In genomic region chr20:25571240-25571639, GRCh38 we compare ENCODE assay signal across 19 cellular contexts. TPM values are rescaled to one million over a fixed set of nuclear protein-coding genes. Genes with fewer than 3 reads are reported as not detected.
A peak's percentile ranks its signal among the peaks of the same experiment; 100 is the strongest.
DNase-seq lines count a peak whose midpoint lies in the region; ATAC-seq, FAIRE-seq and TF ChIP-seq lines count a peak whose summit lies in the region.
"Had no signal": no experiment of that assay in that cellular context is flagged by ENCODE, and none has a peak within 500 bp of the region (broad histone marks: within the 10 kb centered on the region; RNA-seq: fewer than 3 reads in every experiment).

No MANE protein-coding gene starts in this region.

- H3K27ac Mint-ChIP-seq in progenitor cell of endocrine pancreas (peak overlapping the region; percentile 90), HFFc6 (no peak overlapping the region)

- no peak overlapping the region for H2AK9ac ChIP-seq in IMR-90 (replicated peaks; ENCODE audit: low read depth, low read length, poor library complexity)

- no peak for TF ChIP-seq CTCF in IMR-90 (conservative IDR thresholded peaks at IDR 0.05; ENCODE audit: low read depth, low read length)
- TF ChIP-seq CTCF in endothelial cell of umbilical vein (IDR thresholded peaks at IDR 0.05; ENCODE audit: extremely low read depth in 1 of 2, insufficient read depth in 1 of 2, low read depth in 1 of 2, low read length in 2 of 2), result no peak
- no peak for TF ChIP-seq CTCF in progenitor cell of endocrine pancreas (IDR thresholded peaks at IDR 0.05; ENCODE audit: unreplicated experiment)
- TF ChIP-seq CTCF in HFFc6 (IDR thresholded peaks at IDR 0.05), result no peak

- ATAC-seq in IMR-90 (ENCODE audit: low read depth), result no peak
- ATAC-seq: GM12878 had no signal

- H3K36me3 Mint-ChIP-seq in progenitor cell of endocrine pancreas (ENCODE audit: insufficient read depth) (peaks cover 35% of the 10 kb centered on the region), HFFc6 (ENCODE audit: low read depth) (no peaks in the 10 kb centered on the region)

- no peak overlapping the region for H2BK5ac ChIP-seq in IMR-90 (ENCODE audit: low read depth, low read length, poor library complexity, severe bottlenecking)

- H3K9me3 Mint-ChIP-seq in progenitor cell of endocrine pancreas (ENCODE audit: low read depth) (no peaks in the 10 kb centered on the region), HFFc6 (no peaks in the 10 kb centered on the region)

- H3K9ac ChIP-seq in IMR-90 (ENCODE audit: low read depth, low read length) (no peak overlapping the region), endothelial cell of umbilical vein (replicated peaks; ENCODE audit: extremely low read depth, insufficient read depth, low read length) (no peak overlapping the region), Karpas-422 (ENCODE audit: low read length) (no peak overlapping the region)

- no peak overlapping the region for H3K27ac ChIP-seq in IMR-90 (ENCODE audit: insufficient read depth, low read length)
- no peak overlapping the region for H3K27ac ChIP-seq in endothelial cell of umbilical vein (ENCODE audit: insufficient read depth, low read depth, low read length)
- H3K27ac ChIP-seq in Karpas-422 (ENCODE audit: low read length), result no peak overlapping the region
- H3K27ac ChIP-seq: C4-2B, SK-N-MC had no signal

- peaks cover 10% of the 10 kb centered on the region for H3K4me1 ChIP-seq in IMR-90 (ENCODE audit: control insufficient read depth, insufficient read depth, low read length)
- peaks cover 11% of the 10 kb centered on the region for H3K4me1 ChIP-seq in endothelial cell of umbilical vein (ENCODE audit: control insufficient read depth, extremely low read depth, insufficient read depth, low read length)
- H3K4me1 ChIP-seq in Karpas-422 (ENCODE audit: low read length), result no peaks in the 10 kb centered on the region

- POLR2A ChIA-PET in IMR-90 (lab: Charles Lee; ENCODE audit: unreplicated experiment), result no interaction called here
- POLR2A ChIA-PET in endothelial cell of umbilical vein (lab: Charles Lee), result no interaction called here

- H3K27me3 ChIP-seq in H7 (ENCODE audit: control insufficient read depth, insufficient read depth, low read length), result no peaks in the 10 kb centered on the region
- H3K27me3 ChIP-seq in IMR-90 (ENCODE audit: control insufficient read depth, insufficient read depth, low read length), result no peaks in the 10 kb centered on the region
- H3K27me3 ChIP-seq in endothelial cell of umbilical vein (ENCODE audit: control insufficient read depth in 2 of 2, insufficient read depth in 2 of 2, low read length in 2 of 2), result no peaks in the 10 kb centered on the region
- no peaks in the 10 kb centered on the region for H3K27me3 ChIP-seq in Karpas-422 (ENCODE audit: low read length)

- H3K14ac ChIP-seq in IMR-90 (replicated peaks; ENCODE audit: low read depth, low read length), result no peak overlapping the region

- H3K79me2 ChIP-seq in endothelial cell of umbilical vein (ENCODE audit: control insufficient read depth, insufficient read depth, low read length) (peaks cover 7% of the 10 kb centered on the region), Karpas-422 (ENCODE audit: low read length) (no peaks in the 10 kb centered on the region)

- H3K4me2 ChIP-seq in IMR-90 (ENCODE audit: low read depth, low read length), result no peak overlapping the region
- H3K4me2 ChIP-seq in endothelial cell of umbilical vein (ENCODE audit: insufficient read depth, low read length), result no peak overlapping the region
- H3K4me2 ChIP-seq in Karpas-422 (ENCODE audit: low read depth, low read length, poor library complexity, severe bottlenecking), result no peak overlapping the region

- no peak overlapping the region for H2BK15ac ChIP-seq in IMR-90 (ENCODE audit: low read depth, low read length)

- no CpG with 5 or more reads among the region's 2 CpGs for WGBS in IMR-90 (ENCODE audit: extremely low coverage in 2 of 2, insufficient read length in 1 of 2), 2 experiments

- H3K27me3 Mint-ChIP-seq in progenitor cell of endocrine pancreas, result no peaks in the 10 kb centered on the region
- no peaks in the 10 kb centered on the region for H3K27me3 Mint-ChIP-seq in HFFc6 (ENCODE audit: insufficient read depth)

- H3K4me3 Mint-ChIP-seq in progenitor cell of endocrine pancreas (ENCODE audit: low read depth) (no peak overlapping the region), HFFc6 (no peak overlapping the region)

- no peaks in the 10 kb centered on the region for H3K9me3 ChIP-seq in IMR-90 (ENCODE audit: control insufficient read depth, insufficient read depth, low read length)
- no peaks in the 10 kb centered on the region for H3K9me3 ChIP-seq in endothelial cell of umbilical vein (replicated peaks; ENCODE audit: control insufficient read depth, insufficient read depth, low read length)
- no peaks in the 10 kb centered on the region for H3K9me3 ChIP-seq in Karpas-422 (ENCODE audit: low read length)

- intact Hi-C loops in IMR-90 (cut with micrococcal nuclease) (no loop called here), endothelial cell of umbilical vein (cut with micrococcal nuclease) (loop anchor here (5.0 kb wide), 1 partner anchor 84 kb away; no protein-coding TSS in a partner anchor)

- no peak overlapping the region for H4K5ac ChIP-seq in IMR-90 (ENCODE audit: low read depth, low read length)

- H4K8ac ChIP-seq in IMR-90 (ENCODE audit: low read depth in 2 of 2, low read length in 2 of 2), result no peak overlapping the region

- H2AK5ac ChIP-seq in IMR-90 (ENCODE audit: low read depth, low read length), result peak overlapping the region; percentile 39; the same call in 1 of the 2 replicates

- no peak overlapping the region for H3K4me3 ChIP-seq in H7 (ENCODE audit: insufficient read depth, low read depth, low read length)
- H3K4me3 ChIP-seq in IMR-90 (ENCODE audit: insufficient read depth, low read depth, low read length), result no peak overlapping the region
- H3K4me3 ChIP-seq in endothelial cell of umbilical vein (replicated peaks in 1 of 3; ENCODE audit: insufficient read depth in 1 of 3, low read depth in 1 of 3, low read length in 3 of 3), result no peak overlapping the region
- H3K4me3 ChIP-seq in Karpas-422 (ENCODE audit: low read length), result no peak overlapping the region
- H3K4me3 ChIP-seq: GM12878, SK-N-MC had no signal

- no peaks in the 10 kb centered on the region for H3K9me2 ChIP-seq in Karpas-422 (replicated peaks; ENCODE audit: insufficient read depth, low read length)

- H3K23ac ChIP-seq in IMR-90 (ENCODE audit: low read depth, low read length), result no peak overlapping the region

- no peak overlapping the region for H3K4ac ChIP-seq in IMR-90 (ENCODE audit: low read depth, low read length)

- no peak overlapping the region for H3K18ac ChIP-seq in IMR-90 (ENCODE audit: low read depth, low read length)

- H3K79me1 ChIP-seq in IMR-90 (ENCODE audit: low read depth in 1 of 2, low read length in 2 of 2), result peaks cover 20 to 54% of the 10 kb centered on the region in 2 experiments

- no peaks in the 10 kb centered on the region for H3K36me3 ChIP-seq in H7 (replicated peaks; ENCODE audit: control insufficient read depth, insufficient read depth, low read length)
- peaks cover 4% of the 10 kb centered on the region; the same call in 1 of the 2 replicates for H3K36me3 ChIP-seq in IMR-90 (ENCODE audit: control insufficient read depth, insufficient read depth, low read length)
- peaks cover 0 to 5% of the 10 kb centered on the region in 2 experiments for H3K36me3 ChIP-seq in endothelial cell of umbilical vein (ENCODE audit: control insufficient read depth in 2 of 2, extremely low read depth in 1 of 2, insufficient read depth in 2 of 2, low read length in 2 of 2)
- no peaks in the 10 kb centered on the region for H3K36me3 ChIP-seq in Karpas-422 (ENCODE audit: insufficient read depth, low read length)

- no peak for FAIRE-seq in endothelial cell of umbilical vein (lab: Jason Lieb, UNC)
- FAIRE-seq: astrocyte, frontal cortex, GM12878 had no signal

- no peak overlapping the region for H4K91ac ChIP-seq in IMR-90 (ENCODE audit: insufficient read depth, low read depth, low read length)

- CTCF ChIA-PET in IMR-90 (lab: Yijun Ruan, JAX) (no interaction called here), endothelial cell of umbilical vein (lab: Charles Lee) (no interaction called here)

- H3K9me1 ChIP-seq in IMR-90 (ENCODE audit: insufficient read depth, low read length) (peaks cover 5% of the 10 kb centered on the region; the same call in 1 of the 2 replicates), endothelial cell of umbilical vein (replicated peaks; ENCODE audit: control insufficient read depth, extremely low read depth, insufficient read depth, low read length) (no peaks in the 10 kb centered on the region)

- BruUV-seq in IMR-90 (replicated peaks; lab: Mats Ljungman, UMichigan) (no TSS peak), endothelial cell of umbilical vein (replicated peaks; lab: Mats Ljungman, UMichigan) (no TSS peak)

- no peak overlapping the region for H2BK120ac ChIP-seq in IMR-90 (ENCODE audit: low read depth, low read length)

- H2BK20ac ChIP-seq in IMR-90 (ENCODE audit: low read depth, low read length), result no peak overlapping the region

- no peak overlapping the region for H2AFZ ChIP-seq in IMR-90 (replicated peaks; ENCODE audit: low read length, poor library complexity)
- H2AFZ ChIP-seq in endothelial cell of umbilical vein (ENCODE audit: low read depth, low read length), result no peak overlapping the region
- no peak overlapping the region for H2AFZ ChIP-seq in Karpas-422 (ENCODE audit: low read length)

- dilution Hi-C loops in IMR-90 (cut with HindIII; ENCODE audit: low sequenced_read_pairs, unreplicated experiment), result no loop called here
- dilution Hi-C loops in endothelial cell of umbilical vein (cut with MboI; ENCODE audit: extremely low pct_ligation_motif_present, low sequenced_read_pairs), result no loop called here

- H3K56ac ChIP-seq in IMR-90 (ENCODE audit: extremely low read depth, insufficient read depth, low read length), result no peak overlapping the region

- TF ChIP-seq POLR2A in IMR-90 (IDR thresholded peaks at IDR 0.05; ENCODE audit: low read depth, low read length) (no peak), endothelial cell of umbilical vein (IDR thresholded peaks at IDR 0.05; ENCODE audit: low read depth, low read length) (no peak)

- DNase-seq in H7 (peak; percentile 13), IMR-90 (no peak), endothelial cell of umbilical vein (ENCODE audit: low read depth, low spot score) (peak; percentile 61), progenitor cell of endocrine pancreas (ENCODE audit: low spot score, unreplicated experiment) (no peak), HFFc6 (no peak), NCI-H524 treated with DMSO at 0.1 percent for 48 hours (lab: John Stamatoyannopoulos, UW) (no peak), Karpas-422 (no peak)
- DNase-seq: activated gamma-delta T cell treated with Interleukin-2 at 50 U/mL for 16 hours; activated T-cell treated with anti-CD3 and anti-CD28 coated beads for 4 hours; central memory CD4-positive, alpha-beta T cell; EL; NCI-H1930; stimulated activated CD4-positive, alpha-beta T cell treated with anti-CD3 and anti-CD28 coated beads, Interleukin-1b, Interleukin-23, amount 100 ng/mL, for 48 hours; trophoblast cell had no signal

- H4K20me1 ChIP-seq in IMR-90 (ENCODE audit: insufficient read depth, low read length) (peaks cover 9% of the 10 kb centered on the region; the same call in 1 of the 2 replicates), endothelial cell of umbilical vein (replicated peaks; ENCODE audit: control insufficient read depth, extremely low read depth, insufficient read depth, low read length) (no peaks in the 10 kb centered on the region), Karpas-422 (ENCODE audit: insufficient read depth, low read depth, low read length) (0 out of 2 replicates have a peak, but pooled peaks cover 6% of the 10 kb centered on the region)

- TF ChIP-seq RAD21 in IMR-90 (IDR thresholded peaks at IDR 0.05; ENCODE audit: low read length), result no peak

- in situ Hi-C loops in IMR-90 (cut with MboI; ENCODE audit: low sequenced_read_pairs), result no loop called here

- H3K4me1 Mint-ChIP-seq in progenitor cell of endocrine pancreas (ENCODE audit: low read depth) (peaks cover 42% of the 10 kb centered on the region), HFFc6 (ENCODE audit: low read depth) (peaks cover 22% of the 10 kb centered on the region)

RNA-seq across cellular contexts. Expression of gene NINL, which starts 14.1 kb away (rescaled TPM):
- total RNA-seq in H7 (2014; rRNA removed; shearing (Covaris generic)), result 33.7 and 42.6 TPM in 2 replicates
- total RNA-seq in IMR-90 (2012; rRNA removed), result 3.0 and 3.6 TPM in 2 replicates
- polyA plus RNA-seq in IMR-90 (2012; rRNA removed), result 10.4 and 11.2 TPM in 2 replicates
- polyA plus RNA-seq in IMR-90 (2012; cell fraction: cytosol; rRNA removed), result 4.6 and 6.5 TPM in 2 replicates
- polyA plus RNA-seq in IMR-90 (2012; cell fraction: nucleus; rRNA removed; ENCODE audit: low replicate concordance), result 41.6 and 58.2 TPM in 2 replicates
- total RNA-seq in endothelial cell of umbilical vein, result 24.8 and 25.5 TPM in 2 replicates
- polyA plus RNA-seq in endothelial cell of umbilical vein, result 11.3 and 13.2 TPM in 2 replicates
- polyA plus RNA-seq in endothelial cell of umbilical vein (2011; cell fraction: cytosol; rRNA removed), result 12.2 and 15.2 TPM in 2 replicates
- polyA plus RNA-seq in endothelial cell of umbilical vein (2011; cell fraction: nucleus; rRNA removed), result 74.9 and 76.2 TPM in 2 replicates
- 15.1 and 19.9 TPM in 2 replicates for polyA plus RNA-seq in endothelial cell of umbilical vein (2012)
- 16.3 and 20.6 TPM in 2 replicates for polyA minus RNA-seq in endothelial cell of umbilical vein
- polyA minus RNA-seq in endothelial cell of umbilical vein (2011; cell fraction: cytosol; rRNA and poly(A)+ RNA removed), result 1.1 TPM
- 23.2 and 30.1 TPM in 2 replicates for polyA minus RNA-seq in endothelial cell of umbilical vein (2011; cell fraction: nucleus; rRNA and poly(A)+ RNA removed)
- 114 and 125 TPM in 2 replicates for total RNA-seq in progenitor cell of endocrine pancreas
- total RNA-seq in HFFc6 (2021; fragmentation: NEBNext Ultra II Directional; extraction: Animal tissue kit (Norgen Biotek cat#: 25700)), result 1 to 10 TPM; 1.9 to 2.8 (median 2.2) TPM
- total RNA-seq in Karpas-422 (2014; rRNA removed; shearing (Covaris generic); ENCODE audit: low replicate concordance), result 0.19 and 0.79 TPM in 2 replicates

RNA-seq across cellular contexts. Expression of gene NANP, which starts 52.6 kb away (rescaled TPM):
- 7.0 and 7.2 TPM in 2 replicates for total RNA-seq in H7 (2014; rRNA removed; shearing (Covaris generic))
- 7.2 and 10.0 TPM in 2 replicates for total RNA-seq in IMR-90 (2012; rRNA removed)
- 4.0 and 4.9 TPM in 2 replicates for polyA plus RNA-seq in IMR-90 (2012; rRNA removed)
- polyA plus RNA-seq in IMR-90 (2012; cell fraction: cytosol; rRNA removed), result 1.0 and 1.7 TPM in 2 replicates
- 0.32 and 1.8 TPM in 2 replicates for polyA plus RNA-seq in IMR-90 (2012; cell fraction: nucleus; rRNA removed; ENCODE audit: low replicate concordance)
- total RNA-seq in endothelial cell of umbilical vein, result 7.5 and 8.0 TPM in 2 replicates
- polyA plus RNA-seq in endothelial cell of umbilical vein, result 4.2 and 4.5 TPM in 2 replicates
- 4.5 and 5.1 TPM in 2 replicates for polyA plus RNA-seq in endothelial cell of umbilical vein (2011; cell fraction: cytosol; rRNA removed)
- polyA plus RNA-seq in endothelial cell of umbilical vein (2011; cell fraction: nucleus; rRNA removed), result 2.4 and 3.4 TPM in 2 replicates
- polyA plus RNA-seq in endothelial cell of umbilical vein (2012), result 5.0 and 6.8 TPM in 2 replicates
- 5.8 and 7.2 TPM in 2 replicates for polyA minus RNA-seq in endothelial cell of umbilical vein
- 2.4 TPM for polyA minus RNA-seq in endothelial cell of umbilical vein (2011; cell fraction: cytosol; rRNA and poly(A)+ RNA removed)
- 3.5 and 4.7 TPM in 2 replicates for polyA minus RNA-seq in endothelial cell of umbilical vein (2011; cell fraction: nucleus; rRNA and poly(A)+ RNA removed)
- 3.3 and 4.0 TPM in 2 replicates for total RNA-seq in progenitor cell of endocrine pancreas
- total RNA-seq in HFFc6 (2021; fragmentation: NEBNext Ultra II Directional; extraction: Animal tissue kit (Norgen Biotek cat#: 25700)), result 1 to 10 TPM; 7.1 to 8.6 (median 7.4) TPM
- 3.5 and 5.1 TPM in 2 replicates for total RNA-seq in Karpas-422 (2014; rRNA removed; shearing (Covaris generic); ENCODE audit: low replicate concordance)

Comparison
In these comparisons a context has a peak if more than half of its experiments do, and no peak if none do; other contexts are left out.
1. DNase-seq: peak in H7 (single experiment) and endothelial cell of umbilical vein (single experiment); none in IMR-90 (single experiment), progenitor cell of endocrine pancreas (single experiment), HFFc6 (single experiment), NCI-H524 treated with DMSO at 0.1 percent for 48 hours (single experiment) and Karpas-422 (single experiment).